In the genomic region with DNA sequence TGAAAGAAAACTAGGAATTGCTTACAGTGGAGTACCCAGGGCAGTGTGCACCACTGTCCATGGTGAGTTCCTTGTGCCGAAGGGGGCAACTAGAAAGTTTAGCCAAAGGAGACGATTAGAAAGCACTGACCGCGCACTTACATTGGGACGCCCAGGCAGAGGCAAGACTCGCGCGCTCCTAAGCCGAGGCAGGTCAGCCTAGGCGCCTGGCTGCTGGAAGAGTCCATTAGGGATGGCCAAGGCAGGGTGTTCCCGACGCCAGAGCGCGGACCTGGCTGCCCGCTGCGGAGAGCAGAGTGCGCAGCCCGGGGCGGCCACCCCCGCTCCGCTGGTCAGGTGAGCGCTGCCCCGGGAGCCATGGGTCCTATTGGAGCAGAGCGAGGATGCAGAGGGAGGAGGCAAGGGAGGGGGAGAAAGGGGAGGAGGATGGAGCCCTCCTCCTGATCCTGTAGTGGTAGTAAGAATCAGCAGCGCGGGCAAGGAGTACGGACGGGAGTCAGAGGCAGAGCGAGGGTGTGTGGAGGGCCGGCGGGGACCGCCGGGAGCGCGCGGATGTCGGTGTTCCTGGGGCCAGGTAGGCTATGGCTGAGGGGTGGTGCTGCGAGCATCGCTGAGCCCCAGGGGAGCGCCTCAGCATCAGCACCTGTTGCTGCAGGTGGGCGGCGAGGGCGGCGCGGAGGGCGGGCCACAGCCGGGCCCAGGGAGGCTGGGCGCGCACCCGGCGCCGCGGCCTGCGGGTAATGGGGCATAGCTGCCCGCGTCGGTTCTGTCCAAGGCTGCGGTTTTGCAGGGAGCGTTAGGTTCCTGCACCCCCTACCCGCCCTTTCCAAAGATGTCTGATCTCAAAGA, we compare ENCODE assay signal across 1 cellular context.
TF ChIP-seq lines count a peak whose summit lies in the region.

A gene with protein sequence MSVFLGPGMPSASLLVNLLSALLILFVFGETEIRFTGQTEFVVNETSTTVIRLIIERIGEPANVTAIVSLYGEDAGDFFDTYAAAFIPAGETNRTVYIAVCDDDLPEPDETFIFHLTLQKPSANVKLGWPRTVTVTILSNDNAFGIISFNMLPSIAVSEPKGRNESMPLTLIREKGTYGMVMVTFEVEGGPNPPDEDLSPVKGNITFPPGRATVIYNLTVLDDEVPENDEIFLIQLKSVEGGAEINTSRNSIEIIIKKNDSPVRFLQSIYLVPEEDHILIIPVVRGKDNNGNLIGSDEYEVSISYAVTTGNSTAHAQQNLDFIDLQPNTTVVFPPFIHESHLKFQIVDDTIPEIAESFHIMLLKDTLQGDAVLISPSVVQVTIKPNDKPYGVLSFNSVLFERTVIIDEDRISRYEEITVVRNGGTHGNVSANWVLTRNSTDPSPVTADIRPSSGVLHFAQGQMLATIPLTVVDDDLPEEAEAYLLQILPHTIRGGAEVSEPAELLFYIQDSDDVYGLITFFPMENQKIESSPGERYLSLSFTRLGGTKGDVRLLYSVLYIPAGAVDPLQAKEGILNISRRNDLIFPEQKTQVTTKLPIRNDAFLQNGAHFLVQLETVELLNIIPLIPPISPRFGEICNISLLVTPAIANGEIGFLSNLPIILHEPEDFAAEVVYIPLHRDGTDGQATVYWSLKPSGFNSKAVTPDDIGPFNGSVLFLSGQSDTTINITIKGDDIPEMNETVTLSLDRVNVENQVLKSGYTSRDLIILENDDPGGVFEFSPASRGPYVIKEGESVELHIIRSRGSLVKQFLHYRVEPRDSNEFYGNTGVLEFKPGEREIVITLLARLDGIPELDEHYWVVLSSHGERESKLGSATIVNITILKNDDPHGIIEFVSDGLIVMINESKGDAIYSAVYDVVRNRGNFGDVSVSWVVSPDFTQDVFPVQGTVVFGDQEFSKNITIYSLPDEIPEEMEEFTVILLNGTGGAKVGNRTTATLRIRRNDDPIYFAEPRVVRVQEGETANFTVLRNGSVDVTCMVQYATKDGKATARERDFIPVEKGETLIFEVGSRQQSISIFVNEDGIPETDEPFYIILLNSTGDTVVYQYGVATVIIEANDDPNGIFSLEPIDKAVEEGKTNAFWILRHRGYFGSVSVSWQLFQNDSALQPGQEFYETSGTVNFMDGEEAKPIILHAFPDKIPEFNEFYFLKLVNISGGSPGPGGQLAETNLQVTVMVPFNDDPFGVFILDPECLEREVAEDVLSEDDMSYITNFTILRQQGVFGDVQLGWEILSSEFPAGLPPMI (N-terminal part only) (plus strand): TSS at position 454 of the 849 bp plus-strand sequence. CDS start 99 bp downstream, at position 553.

TF ChIP-seq in K562, 482 proteins besides CTCF, POLR2A, EP300 and RAD21 (continued from another document and continues in another):
- TF ChIP-seq ARID4B (CRISPR knock-in tag; IDR thresholded peaks at IDR 0.05) (no peak), TFAP4 (CRISPR knock-in tag; IDR thresholded peaks at IDR 0.05; ENCODE audit: borderline replicate concordance) (peak; percentile 87; the same call in 1 of the 2 replicates), CBFB (CRISPR knock-in tag; IDR thresholded peaks at IDR 0.05) (no peak), MYC (IDR thresholded peaks at IDR 0.05; ENCODE audit: low read depth, low read length) (no peak), MYC (CRISPR knock-in tag; IDR thresholded peaks at IDR 0.05; ENCODE audit: borderline replicate concordance, low read depth) (no peak), ZKSCAN8 (CRISPR knock-in tag; IDR thresholded peaks at IDR 0.05) (no peak), HLTF (IDR thresholded peaks at IDR 0.05) (no peak), VEZF1 (CRISPR knock-in tag; IDR thresholded peaks at IDR 0.05) (peak; percentile 83), LEF1 (IDR thresholded peaks at IDR 0.05) (no peak), SAFB2 (IDR thresholded peaks at IDR 0.05; ENCODE audit: borderline replicate concordance, low read depth, low read length, severe bottlenecking) (no peak), KDM2B (CRISPR knock-in tag; IDR thresholded peaks at IDR 0.05) (no peak), SP2 (IDR thresholded peaks at IDR 0.05; ENCODE audit: extremely low read depth, low read depth, low read length, poor library complexity, severe bottlenecking) (no peak), RFX1 (IDR thresholded peaks at IDR 0.05) (no peak), NFE2 (IDR thresholded peaks at IDR 0.05; ENCODE audit: low read depth) (no peak), TAF9B (IDR thresholded peaks at IDR 0.05; ENCODE audit: partially characterized antibody) (peak; percentile 58), ZNF785 (CRISPR knock-in tag; IDR thresholded peaks at IDR 0.05) (no peak), REST (CRISPR knock-in tag; IDR thresholded peaks at IDR 0.05; ENCODE audit: low read depth) (no peak), FOXJ2 (tag; IDR thresholded peaks at IDR 0.05) (no peak), RBM34 (IDR thresholded peaks at IDR 0.05; ENCODE audit: borderline replicate concordance, insufficient read depth, low read length) (no peak), HNRNPLL (IDR thresholded peaks at IDR 0.05; ENCODE audit: low read depth, low read length, poor library complexity, severe bottlenecking) (peak; percentile 16), GABPB2 (CRISPR knock-in tag; conservative IDR thresholded peaks at IDR 0.05) (no peak), SRSF3 (IDR thresholded peaks at IDR 0.05; ENCODE audit: insufficient read depth, low read length) (no peak), ZBTB43 (CRISPR knock-in tag; IDR thresholded peaks at IDR 0.05) (no peak), ZNF551 (CRISPR knock-in tag; IDR thresholded peaks at IDR 0.05) (no peak), NUFIP1 (IDR thresholded peaks at IDR 0.05; ENCODE audit: partially characterized antibody) (peak; percentile 70), MBD2 (IDR thresholded peaks at IDR 0.05; ENCODE audit: borderline replicate concordance, low read depth) (peak; percentile 89; the same call in 1 of the 2 replicates), ZNF140 (CRISPR knock-in tag; IDR thresholded peaks at IDR 0.05) (no peak)
- TF ChIP-seq, protein P1, sequence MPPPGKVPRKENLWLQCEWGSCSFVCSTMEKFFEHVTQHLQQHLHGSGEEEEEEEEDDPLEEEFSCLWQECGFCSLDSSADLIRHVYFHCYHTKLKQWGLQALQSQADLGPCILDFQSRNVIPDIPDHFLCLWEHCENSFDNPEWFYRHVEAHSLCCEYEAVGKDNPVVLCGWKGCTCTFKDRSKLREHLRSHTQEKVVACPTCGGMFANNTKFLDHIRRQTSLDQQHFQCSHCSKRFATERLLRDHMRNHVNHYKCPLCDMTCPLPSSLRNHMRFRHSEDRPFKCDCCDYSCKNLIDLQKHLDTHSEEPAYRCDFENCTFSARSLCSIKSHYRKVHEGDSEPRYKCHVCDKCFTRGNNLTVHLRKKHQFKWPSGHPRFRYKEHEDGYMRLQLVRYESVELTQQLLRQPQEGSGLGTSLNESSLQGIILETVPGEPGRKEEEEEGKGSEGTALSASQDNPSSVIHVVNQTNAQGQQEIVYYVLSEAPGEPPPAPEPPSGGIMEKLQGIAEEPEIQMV (tag; conservative IDR thresholded peaks at IDR 0.05; ENCODE audit: low read depth), result peak; percentile 59; the same call in 1 of the 2 replicates
- TF ChIP-seq, protein P2, sequence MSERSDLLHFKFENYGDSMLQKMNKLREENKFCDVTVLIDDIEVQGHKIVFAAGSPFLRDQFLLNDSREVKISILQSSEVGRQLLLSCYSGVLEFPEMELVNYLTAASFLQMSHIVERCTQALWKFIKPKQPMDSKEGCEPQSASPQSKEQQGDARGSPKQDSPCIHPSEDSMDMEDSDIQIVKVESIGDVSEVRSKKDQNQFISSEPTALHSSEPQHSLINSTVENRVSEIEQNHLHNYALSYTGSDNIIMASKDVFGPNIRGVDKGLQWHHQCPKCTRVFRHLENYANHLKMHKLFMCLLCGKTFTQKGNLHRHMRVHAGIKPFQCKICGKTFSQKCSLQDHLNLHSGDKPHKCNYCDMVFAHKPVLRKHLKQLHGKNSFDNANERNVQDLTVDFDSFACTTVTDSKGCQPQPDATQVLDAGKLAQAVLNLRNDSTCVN (CRISPR knock-in tag; IDR thresholded peaks at IDR 0.05), result no peak
- TF ChIP-seq, protein P3, sequence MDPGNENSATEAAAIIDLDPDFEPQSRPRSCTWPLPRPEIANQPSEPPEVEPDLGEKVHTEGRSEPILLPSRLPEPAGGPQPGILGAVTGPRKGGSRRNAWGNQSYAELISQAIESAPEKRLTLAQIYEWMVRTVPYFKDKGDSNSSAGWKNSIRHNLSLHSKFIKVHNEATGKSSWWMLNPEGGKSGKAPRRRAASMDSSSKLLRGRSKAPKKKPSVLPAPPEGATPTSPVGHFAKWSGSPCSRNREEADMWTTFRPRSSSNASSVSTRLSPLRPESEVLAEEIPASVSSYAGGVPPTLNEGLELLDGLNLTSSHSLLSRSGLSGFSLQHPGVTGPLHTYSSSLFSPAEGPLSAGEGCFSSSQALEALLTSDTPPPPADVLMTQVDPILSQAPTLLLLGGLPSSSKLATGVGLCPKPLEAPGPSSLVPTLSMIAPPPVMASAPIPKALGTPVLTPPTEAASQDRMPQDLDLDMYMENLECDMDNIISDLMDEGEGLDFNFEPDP (CRISPR knock-in tag; IDR thresholded peaks at IDR 0.05), result no peak
- TF ChIP-seq, protein P4, sequence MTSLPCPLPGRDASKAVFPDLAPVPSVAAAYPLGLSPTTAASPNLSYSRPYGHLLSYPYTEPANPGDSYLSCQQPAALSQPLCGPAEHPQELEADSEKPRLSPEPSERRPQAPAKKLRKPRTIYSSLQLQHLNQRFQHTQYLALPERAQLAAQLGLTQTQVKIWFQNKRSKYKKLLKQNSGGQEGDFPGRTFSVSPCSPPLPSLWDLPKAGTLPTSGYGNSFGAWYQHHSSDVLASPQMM (CRISPR knock-in tag; IDR thresholded peaks at IDR 0.05), result no peak
